ENCODE assay signal across 1 cellular context in genomic region chr1:161021168-161021958, GRCh38.
TF ChIP-seq lines count a peak whose summit lies in the region.

No MANE protein-coding gene starts in this region.

TF ChIP-seq in HepG2, 621 proteins besides CTCF, POLR2A, EP300 and RAD21 (continued from another document and continues in another):
- TF ChIP-seq BCLAF1 (IDR thresholded peaks at IDR 0.05) (no peak), MED1 (CRISPR knock-in tag; IDR thresholded peaks at IDR 0.05) (peak; percentile 46; the same call in 1 of the 2 replicates), ZNF33B (CRISPR knock-in tag; IDR thresholded peaks at IDR 0.05) (no peak), ZNF879 (CRISPR knock-in tag; IDR thresholded peaks at IDR 0.05) (no peak), ZNF747 (CRISPR knock-in tag; IDR thresholded peaks at IDR 0.05; ENCODE audit: borderline replicate concordance) (no peak), ZMAT5 (CRISPR knock-in tag; IDR thresholded peaks at IDR 0.05; ENCODE audit: borderline replicate concordance, low read depth) (no peak), ZNF547 (CRISPR knock-in tag; IDR thresholded peaks at IDR 0.05) (no peak), SP2 (CRISPR knock-in tag; IDR thresholded peaks at IDR 0.05) (peak; percentile 86), SALL2 (CRISPR knock-in tag; IDR thresholded peaks at IDR 0.05) (0 out of 2 replicates have a peak, but pooled peaks have one; percentile 41), ZNF703 (CRISPR knock-in tag; IDR thresholded peaks at IDR 0.05; ENCODE audit: borderline replicate concordance) (no peak), NR1H2 (CRISPR knock-in tag; IDR thresholded peaks at IDR 0.05; ENCODE audit: borderline replicate concordance, low read depth) (no peak), MTA3 (CRISPR knock-in tag; IDR thresholded peaks at IDR 0.05) (no peak), SNAPC2 (CRISPR knock-in tag; IDR thresholded peaks at IDR 0.05) (no peak), ZNF362 (CRISPR knock-in tag; IDR thresholded peaks at IDR 0.05; ENCODE audit: borderline replicate concordance) (no peak), ZNF33A (CRISPR knock-in tag; IDR thresholded peaks at IDR 0.05; ENCODE audit: borderline replicate concordance) (no peak), NAIF1 (CRISPR knock-in tag; IDR thresholded peaks at IDR 0.05; ENCODE audit: borderline replicate concordance) (0 out of 2 replicates have a peak, but pooled peaks have one; percentile 15), POLR2AphosphoS2 (IDR thresholded peaks at IDR 0.05; ENCODE audit: low read depth, low read length) (no peak), FOXA3 (CRISPR knock-in tag; IDR thresholded peaks at IDR 0.05) (no peak), IRF2 (CRISPR knock-in tag; IDR thresholded peaks at IDR 0.05) (no peak; the same call in 1 of the 2 replicates), CBX5 (CRISPR knock-in tag; IDR thresholded peaks at IDR 0.05; ENCODE audit: borderline replicate concordance) (no peak), RARA (CRISPR knock-in tag; IDR thresholded peaks at IDR 0.05) (no peak), ZNF350 (CRISPR knock-in tag; IDR thresholded peaks at IDR 0.05; ENCODE audit: borderline replicate concordance, low read depth) (no peak), ZUFSP (CRISPR knock-in tag; IDR thresholded peaks at IDR 0.05; ENCODE audit: borderline replicate concordance) (no peak), ZNF382 (CRISPR knock-in tag; IDR thresholded peaks at IDR 0.05; ENCODE audit: borderline replicate concordance) (no peak), ELK4 (CRISPR knock-in tag; IDR thresholded peaks at IDR 0.05; ENCODE audit: borderline replicate concordance) (no peak), TOPORS (CRISPR knock-in tag; IDR thresholded peaks at IDR 0.05) (no peak), ZBTB38 (CRISPR knock-in tag; IDR thresholded peaks at IDR 0.05) (no peak), ZNF713 (CRISPR knock-in tag; IDR thresholded peaks at IDR 0.05) (no peak), DNMT3B (CRISPR knock-in tag; conservative IDR thresholded peaks at IDR 0.05) (no peak), ZNF430 (CRISPR knock-in tag; IDR thresholded peaks at IDR 0.05) (no peak), KLF6 (CRISPR knock-in tag; IDR thresholded peaks at IDR 0.05) (no peak), ZNF230 (CRISPR knock-in tag; IDR thresholded peaks at IDR 0.05) (no peak), NCOA5 (CRISPR knock-in tag; IDR thresholded peaks at IDR 0.05) (no peak), ZNF264 (CRISPR knock-in tag; IDR thresholded peaks at IDR 0.05) (no peak), BORCS8-MEF2B (CRISPR knock-in tag; IDR thresholded peaks at IDR 0.05) (peak; percentile 56; the same call in 1 of the 2 replicates), MAFF (IDR thresholded peaks at IDR 0.05; ENCODE audit: low read depth, low read length) (no peak), MBD4 (IDR thresholded peaks at IDR 0.05; ENCODE audit: borderline replicate concordance, low read length) (no peak), THYN1 (CRISPR knock-in tag; IDR thresholded peaks at IDR 0.05; ENCODE audit: borderline replicate concordance, low read depth) (no peak), ZSCAN30 (CRISPR knock-in tag; IDR thresholded peaks at IDR 0.05) (no peak), ZNF496 (CRISPR knock-in tag; IDR thresholded peaks at IDR 0.05; ENCODE audit: insufficient replicate concordance) (no peak), ZNF512 (CRISPR knock-in tag; IDR thresholded peaks at IDR 0.05) (no peak), ZNF12 (CRISPR knock-in tag; IDR thresholded peaks at IDR 0.05) (no peak), XRCC5 (optimal IDR thresholded peaks at IDR 0.05; ENCODE audit: low read length) (no peak), ZNF576 (CRISPR knock-in tag; IDR thresholded peaks at IDR 0.05) (no peak), ZNF670 (CRISPR knock-in tag; IDR thresholded peaks at IDR 0.05; ENCODE audit: borderline replicate concordance) (peak; percentile 43; the same call in 1 of the 2 replicates), ZNF446 (CRISPR knock-in tag; IDR thresholded peaks at IDR 0.05) (no peak), ZNF746 (CRISPR knock-in tag; IDR thresholded peaks at IDR 0.05) (no peak; the same call in 1 of the 2 replicates), RXRB (CRISPR knock-in tag; IDR thresholded peaks at IDR 0.05; ENCODE audit: borderline replicate concordance) (no peak; the same call in 1 of the 2 replicates), YEATS2 (CRISPR knock-in tag; IDR thresholded peaks at IDR 0.05; ENCODE audit: borderline replicate concordance) (no peak), ZNF737 (CRISPR knock-in tag; IDR thresholded peaks at IDR 0.05; ENCODE audit: borderline replicate concordance) (no peak), SP140L (CRISPR knock-in tag; IDR thresholded peaks at IDR 0.05; ENCODE audit: borderline replicate concordance) (no peak), NFYC (CRISPR knock-in tag; IDR thresholded peaks at IDR 0.05) (peak; percentile 88), FOXK1 (CRISPR knock-in tag; IDR thresholded peaks at IDR 0.05; ENCODE audit: borderline replicate concordance, low read depth) (peak; percentile 15; the same call in 1 of the 2 replicates), MBNL3 (CRISPR knock-in tag; conservative IDR thresholded peaks at IDR 0.05) (no peak), CCDC6 (CRISPR knock-in tag; IDR thresholded peaks at IDR 0.05) (no peak; the same call in 1 of the 2 replicates), ZNF232 (CRISPR knock-in tag; IDR thresholded peaks at IDR 0.05; ENCODE audit: borderline replicate concordance) (0 out of 2 replicates have a peak, but pooled peaks have one; percentile 38), RNF2 (conservative IDR thresholded peaks at IDR 0.05; ENCODE audit: low read depth) (no peak; the same call in 1 of the 2 replicates), ZNF136 (CRISPR knock-in tag; IDR thresholded peaks at IDR 0.05; ENCODE audit: low read depth) (no peak), ZNF234 (CRISPR knock-in tag; conservative IDR thresholded peaks at IDR 0.05) (no peak), RCOR2 (CRISPR knock-in tag; IDR thresholded peaks at IDR 0.05) (no peak), GFI1 (CRISPR knock-in tag; IDR thresholded peaks at IDR 0.05; ENCODE audit: borderline replicate concordance) (no peak)
